In the genomic region with DNA sequence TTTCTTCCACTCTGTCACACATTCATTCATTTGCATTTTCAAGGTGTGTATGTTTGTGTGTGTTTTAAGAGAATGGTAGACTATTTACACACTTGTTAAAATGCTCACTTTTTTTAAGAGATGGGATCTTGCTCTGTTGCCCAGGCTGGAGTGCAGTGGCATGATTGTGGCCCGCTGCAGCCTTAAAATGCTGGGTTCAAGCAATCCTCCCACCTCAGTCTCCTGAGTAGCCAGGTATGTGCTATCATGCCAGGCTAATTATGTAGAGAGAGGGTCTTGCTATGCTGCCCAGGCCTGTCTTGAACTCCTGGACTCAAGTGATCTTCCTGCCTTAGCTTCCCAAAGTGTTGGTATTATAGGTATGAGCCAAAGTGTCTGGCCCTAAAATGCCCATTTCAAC, we compare ENCODE assay signal across 8 cellular contexts.
"Had no signal": no experiment of that assay in that cellular context is flagged by ENCODE, and none has a peak within 500 bp of the region (broad histone marks: within the 10 kb centered on the region; RNA-seq: fewer than 3 reads in every experiment).

No MANE protein-coding gene starts in this region.

- H3K27ac Mint-ChIP-seq: GM23338, HFFc6 had no signal

- H3K4me3 Mint-ChIP-seq: GM23338, HFFc6 had no signal

- H3K4me3 ChIP-seq: GM23248, GM23338, HAP-1 had no signal

- H3K27ac ChIP-seq: GM23248 had no signal

- H3K9me3 ChIP-seq: HAP-1 had no signal

- H3K4me1 ChIP-seq: HAP-1 had no signal

- H3K9me3 Mint-ChIP-seq: HFFc6 had no signal

- H3K4me2 ChIP-seq: GM23338 had no signal

- DNase-seq: GM23248, GOT3, H7, HCEC 1CT, HFFc6 had no signal

- ATAC-seq: GM23338, HCT116 had no signal

- H3K9ac ChIP-seq: GM23248 had no signal

- H3K36me3 ChIP-seq: HAP-1 had no signal

- H2AFZ ChIP-seq: GM23248, GM23338 had no signal
